16 cellular contexts compared by ENCODE assay signal in the genomic region with DNA sequence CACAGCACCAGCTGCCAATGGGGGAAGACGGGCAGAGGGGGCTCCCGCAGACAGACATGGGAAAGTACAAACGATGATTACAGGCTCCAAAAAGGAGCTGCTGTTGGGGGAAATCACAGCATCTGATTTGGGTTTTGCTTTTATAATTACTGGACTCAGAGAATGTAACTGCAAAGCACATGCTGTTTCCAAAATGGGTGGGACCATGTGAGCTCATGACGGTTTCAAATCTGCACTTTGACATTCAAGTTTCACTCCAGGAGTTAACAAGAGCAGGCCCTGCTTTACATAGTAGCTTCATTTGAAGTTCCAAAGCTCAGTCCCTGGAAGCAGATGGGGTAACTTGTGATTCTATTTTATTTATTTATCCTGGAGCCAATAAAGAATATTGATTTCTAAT.
"Had no signal": no experiment of that assay in that cellular context is flagged by ENCODE, and none has a peak within 500 bp of the region (broad histone marks: within the 10 kb centered on the region; RNA-seq: fewer than 3 reads in every experiment).

No MANE protein-coding gene starts in this region.

- H3K4me3 ChIP-seq: heart left ventricle, sigmoid colon, skin epidermis, thoracic aorta, transverse colon had no signal

- DNase-seq: effector memory CD4-positive, alpha-beta T cell; heart left ventricle; hippocampal formation; left colon; mammary epithelial cell; naive thymus-derived CD4-positive, alpha-beta T cell; posterior cingulate gyrus; sigmoid colon; stimulated activated CD4-positive, alpha-beta T cell treated with anti-CD3 and anti-CD28 coated beads, Interleukin-2, amount 100 ng/mL, for 24 hours; stimulated activated CD4-positive, alpha-beta T cell treated with anti-CD3 and anti-CD28 coated beads, Interleukin-4, amount 100 ng/mL, for 4 hours; stimulated activated naive B cell treated with anti-CD40 and anti-IgM and Interleukin-4, amounts not matched to agents 10 μg/mL and 1 μg/mL and 100 μg/mL, for 72 hours; stimulated activated naive CD8-positive, alpha-beta T cell treated with anti-CD3 and anti-CD28 coated beads, Interleukin-15, amount 100 ng/mL, for 72 hours; transverse colon had no signal

- ATAC-seq: esophagus mucosa; left colon; naive thymus-derived CD4-positive, alpha-beta T cell; stimulated activated naive CD8-positive, alpha-beta T cell treated with anti-CD3 and anti-CD28 coated beads, Interleukin-15, amount 100 ng/mL, for 72 hours had no signal
